7 cellular contexts compared by ENCODE assay signal in the genomic region with DNA sequence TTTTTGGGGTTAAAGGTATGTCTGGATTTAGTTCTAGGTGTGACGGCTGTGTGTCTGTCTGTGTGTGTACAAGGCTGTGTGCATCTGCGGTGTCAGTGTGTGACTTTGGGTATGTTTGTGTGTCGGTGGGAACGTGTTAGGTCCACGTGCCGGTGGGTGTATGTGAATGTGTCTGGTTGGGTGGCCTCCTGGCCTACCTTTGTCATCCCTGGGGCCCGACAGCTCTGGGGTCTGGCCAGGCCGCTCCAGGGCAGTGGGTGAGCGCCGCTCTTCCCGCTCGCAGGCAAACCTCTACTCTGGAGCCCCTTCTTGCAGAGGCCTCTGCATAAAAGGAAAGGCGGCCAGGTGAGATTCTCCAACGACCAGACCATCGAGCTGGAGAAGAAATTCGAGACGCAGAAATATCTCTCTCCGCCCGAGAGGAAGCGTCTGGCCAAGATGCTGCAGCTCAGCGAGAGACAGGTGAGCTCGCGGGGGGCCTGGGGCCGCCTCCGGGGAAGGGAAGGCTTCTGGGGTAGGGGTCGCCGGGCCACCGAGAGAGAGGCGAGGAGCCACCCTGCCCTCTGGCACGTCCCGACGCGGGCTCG. TPM values are rescaled to one million over a fixed set of nuclear protein-coding genes. Genes with fewer than 3 reads are reported as not detected.
DNase-seq lines count a peak whose midpoint lies in the region; ATAC-seq and TF ChIP-seq lines count a peak whose summit lies in the region.

No MANE protein-coding gene starts in this region.

- H3K9me3 ChIP-seq in HUES6 (ENCODE audit: control insufficient read depth, insufficient read depth, low read depth, low read length) (no peaks in the 10 kb centered on the region), adrenal gland (replicated peaks in 1 of 3) (no peaks in the 10 kb centered on the region), right lobe of liver (no peaks in the 10 kb centered on the region), subcutaneous abdominal adipose tissue (ENCODE audit: control insufficient read depth in 5 of 5, low read length in 5 of 5) (no peaks in the 10 kb centered on the region)

- H3K27me3 ChIP-seq in HUES6 (ENCODE audit: control insufficient read depth, insufficient read depth, low read length) (peaks cover 96% of the 10 kb centered on the region), adrenal gland (no peaks in the 10 kb centered on the region), right lobe of liver (no peaks in the 10 kb centered on the region), subcutaneous abdominal adipose tissue (ENCODE audit: control insufficient read depth in 5 of 5, insufficient read depth in 4 of 5, low read length in 5 of 5) (peaks cover 0 to 41% (median 18%) of the 10 kb centered on the region in 5 donors)

- TF ChIP-seq CTCF in adrenal gland (IDR thresholded peaks at IDR 0.05) (no peak), right lobe of liver (IDR thresholded peaks at IDR 0.05) (no peak)

- 45 to 53% (median 52%) methylated on average over 27 to 34 of the region's 34 CpGs for WGBS in adrenal gland, 4 donors
- 9% methylated on average over 17 of the region's 34 CpGs for WGBS in right lobe of liver (ENCODE audit: insufficient coverage, low coverage, low lambda C conversion rate, missing lambda C conversion rate)

- DNase-seq in adrenal gland (peak in 5 of 7 donors; percentile 19 to 56 (median 28)), right lobe of liver (peak; percentile 50 to 72 (median 66)), GDM1 (lab: John Stamatoyannopoulos, UW) (no peak), NCI-H82 (lab: John Stamatoyannopoulos, UW) (no peak)

- no peak overlapping the region for H3K9ac ChIP-seq in HUES6 (ENCODE audit: low read length)
- peak overlapping the region in 3 of 5 donors; percentile 20 to 74 (median 26) for H3K9ac ChIP-seq in subcutaneous abdominal adipose tissue (ENCODE audit: low read length in 5 of 5)

- H3K4me1 ChIP-seq in HUES6 (ENCODE audit: control insufficient read depth, insufficient read depth, low read length) = peaks cover 28% of the 10 kb centered on the region
- peaks cover 37 to 42% of the 10 kb centered on the region in 2 donors for H3K4me1 ChIP-seq in adrenal gland (replicated peaks in 1 of 2)
- peaks cover 0 to 38% (median 7%) of the 10 kb centered on the region in 4 donors for H3K4me1 ChIP-seq in right lobe of liver
- peaks cover 2 to 41% (median 34%) of the 10 kb centered on the region in 5 donors for H3K4me1 ChIP-seq in subcutaneous abdominal adipose tissue (ENCODE audit: control insufficient read depth in 5 of 5, insufficient read depth in 5 of 5, low read length in 5 of 5)

- TF ChIP-seq POLR2A in adrenal gland (IDR thresholded peaks at IDR 0.05) = no peak
- TF ChIP-seq POLR2A in right lobe of liver (IDR thresholded peaks at IDR 0.05) = no peak

- ATAC-seq in right lobe of liver (peak in 3 of 4 donors; percentile 0), GM19351 (IDR thresholded peaks at IDR 0.05; ENCODE audit: unreplicated experiment) (no peak)

- intact Hi-C loops in adrenal gland (cut with DNase I) = no loop called here
- intact Hi-C loops in right lobe of liver (cut with DNase I) = no loop called here

- H3K27ac ChIP-seq in HUES6 (ENCODE audit: low read depth, low read length) = no peak overlapping the region
- peak overlapping the region; percentile 55 to 97 (median 93) for H3K27ac ChIP-seq in adrenal gland
- H3K27ac ChIP-seq in right lobe of liver = peak overlapping the region; percentile 91 to 96 (median 94)
- H3K27ac ChIP-seq in subcutaneous abdominal adipose tissue (ENCODE audit: low read depth, low read length) = peak overlapping the region; percentile 77

- H3K4me3 ChIP-seq in HUES6 (ENCODE audit: low read depth, low read length) (peak overlapping the region; percentile 50), adrenal gland (peak overlapping the region in 2 of 4 donors; percentile 80 to 87), right lobe of liver (peak overlapping the region; percentile 82 to 88 (median 82)), subcutaneous abdominal adipose tissue (ENCODE audit: low read depth in 1 of 5, low read length in 5 of 5) (peak overlapping the region; percentile 25 to 74 (median 61))

- H3K36me3 ChIP-seq in HUES6 (ENCODE audit: control insufficient read depth, insufficient read depth, low read length) (no peaks in the 10 kb centered on the region), adrenal gland (replicated peaks in 1 of 2) (peaks cover 0 to 15% of the 10 kb centered on the region in 2 donors), right lobe of liver (peaks cover 0 to 15% (median 2%) of the 10 kb centered on the region in 4 donors), subcutaneous abdominal adipose tissue (ENCODE audit: control insufficient read depth in 5 of 5, insufficient read depth in 5 of 5, low read length in 5 of 5) (peaks cover 0 to 7% (median 0%) of the 10 kb centered on the region in 5 donors)

RNA-seq across cellular contexts. Expression of gene HHEX, which starts 2.4 kb away (rescaled TPM):
- total RNA-seq in adrenal gland = 10 to 100 TPM; 10.2 to 49.3 (median 22.4) TPM
- polyA plus RNA-seq in adrenal gland = 10 to 100 TPM; 14.4 to 20.8 (median 18.5) TPM
- total RNA-seq in right lobe of liver = 10 to 100 TPM; 26.8 to 73.2 (median 42.0) TPM

Comparison
In these comparisons a context has a peak if more than half of its experiments do, and no peak if none do; other contexts are left out.
1. DNase-seq: peak in adrenal gland (5 of 7) and right lobe of liver (3 of 3); none in GDM1 (single experiment) and NCI-H82 (single experiment).